In genomic region chr3:13424865-13425605, GRCh38 we compare ENCODE assay signal across 28 cellular contexts. TPM values are rescaled to one million over a fixed set of nuclear protein-coding genes. Genes with fewer than 3 reads are reported as not detected.
DNase-seq lines count a peak whose midpoint lies in the region; ATAC-seq, FAIRE-seq and TF ChIP-seq lines count a peak whose summit lies in the region.
"Had no signal": no experiment of that assay in that cellular context is flagged by ENCODE, and none has a peak within 500 bp of the region (broad histone marks: within the 10 kb centered on the region; RNA-seq: fewer than 3 reads in every experiment).

No MANE protein-coding gene starts in this region.

- H4K5ac ChIP-seq in H9 (ENCODE audit: insufficient read length, low read depth, low read length): no peak overlapping the region

- H3K9me3 Mint-ChIP-seq in activated naive CD8-positive, alpha-beta T cell (ENCODE audit: low read depth): no peaks in the 10 kb centered on the region
- H3K9me3 Mint-ChIP-seq in activated naive CD8-positive, alpha-beta T cell treated with anti-CD3 and anti-CD28 coated beads for 36 hours: peaks cover 4% of the 10 kb centered on the region
- no peaks in the 10 kb centered on the region for H3K9me3 Mint-ChIP-seq in stimulated activated memory B cell treated with anti-CD40 and anti-IgM and Interleukin-4, amounts not matched to agents 10 μg/mL and 1 μg/mL and 100 μg/mL, for 72 hours
- no peaks in the 10 kb centered on the region; a peak in 2 of 5 replicates for H3K9me3 Mint-ChIP-seq in H9
- H3K9me3 Mint-ChIP-seq: IgD-negative memory B cell had no signal

- H3K36me3 ChIP-seq in bronchial epithelial cell (ENCODE audit: control insufficient read depth, insufficient read depth, low read length): no peaks in the 10 kb centered on the region
- H3K36me3 ChIP-seq: HAP-1, MG63, Peyer's patch had no signal

- no peaks in the 10 kb centered on the region for H3K27me3 Mint-ChIP-seq in activated naive CD8-positive, alpha-beta T cell
- H3K27me3 Mint-ChIP-seq in activated naive CD8-positive, alpha-beta T cell treated with anti-CD3 and anti-CD28 coated beads for 36 hours: peaks cover 3% of the 10 kb centered on the region
- no peaks in the 10 kb centered on the region for H3K27me3 Mint-ChIP-seq in stimulated activated memory B cell treated with anti-CD40 and anti-IgM and Interleukin-4, amounts not matched to agents 10 μg/mL and 1 μg/mL and 100 μg/mL, for 72 hours
- H3K27me3 Mint-ChIP-seq in H9 (ENCODE audit: low read depth): peaks cover 6% of the 10 kb centered on the region
- H3K27me3 Mint-ChIP-seq: B cell, IgD-negative memory B cell had no signal

- no peak overlapping the region for H3K18ac ChIP-seq in H9 (ENCODE audit: insufficient read length, low read depth, low read length)

- no peak overlapping the region for H3T11ph ChIP-seq in H9 (ENCODE audit: low read length)

- H3K4me2 ChIP-seq in H9 (ENCODE audit: insufficient read depth, insufficient read length, low read length): no peak overlapping the region

- no CpG with 5 or more reads among the region's 4 CpGs for WGBS in H9 (ENCODE audit: extremely low coverage, insufficient read length, low lambda C conversion rate)

- peaks cover 6% of the 10 kb centered on the region for H3K27me3 ChIP-seq in bronchial epithelial cell (ENCODE audit: control insufficient read depth, insufficient read depth, low read length)
- H3K27me3 ChIP-seq in H9 (ENCODE audit: insufficient read depth, low read length): no peaks in the 10 kb centered on the region
- H3K27me3 ChIP-seq: MG63, Peyer's patch had no signal

- peak; percentile 66 for FAIRE-seq in bronchial epithelial cell (lab: Jason Lieb, UNC)
- FAIRE-seq: A204.1, GM12878, HTR-8/SVneo had no signal

- H3K9me3 ChIP-seq in H9 (ENCODE audit: control insufficient read depth, low read depth, low read length): no peaks in the 10 kb centered on the region
- H3K9me3 ChIP-seq: HAP-1, MG63, Peyer's patch had no signal

- no peak overlapping the region for H2BK15ac ChIP-seq in H9 (ENCODE audit: low read depth, low read length)

- no peaks in the 10 kb centered on the region for H3K79me1 ChIP-seq in H9 (ENCODE audit: insufficient read depth, low read depth, low read length, poor library complexity, severe bottlenecking)

- H3K79me2 ChIP-seq in H9 (ENCODE audit: insufficient read depth, low read length): no peaks in the 10 kb centered on the region

- no peak overlapping the region for H2BK20ac ChIP-seq in H9 (ENCODE audit: low read depth, low read length, poor library complexity, severe bottlenecking)

- H3K4me1 ChIP-seq in H9 (ENCODE audit: insufficient read depth, low read length): peaks cover 4% of the 10 kb centered on the region; the same call in 1 of the 2 replicates

- H4K91ac ChIP-seq in H9 (ENCODE audit: insufficient read length, low read depth, low read length): no peak overlapping the region

- H2BK5ac ChIP-seq in H9 (ENCODE audit: insufficient read length, low read length): no peak overlapping the region

- no peak overlapping the region for H3K14ac ChIP-seq in H9 (ENCODE audit: insufficient read depth, low read length)

- H3K4ac ChIP-seq in H9 (ENCODE audit: low read depth, low read length): no peak overlapping the region

- H3K56ac ChIP-seq in H9 (ENCODE audit: insufficient read length, low read depth, low read length): no peak overlapping the region

- ATAC-seq in stimulated activated memory B cell treated with anti-CD40 and anti-IgM and Interleukin-4, amounts not matched to agents 10 μg/mL and 1 μg/mL and 100 μg/mL, for 72 hours: no peak
- ATAC-seq: GM12878, SK-N-SH treated with all-trans-retinoic acid at 6 μM for 48 hours had no signal

- H3K27ac Mint-ChIP-seq in activated naive CD8-positive, alpha-beta T cell: peak overlapping the region; percentile 34
- no peak overlapping the region for H3K27ac Mint-ChIP-seq in activated naive CD8-positive, alpha-beta T cell treated with anti-CD3 and anti-CD28 coated beads for 36 hours
- H3K27ac Mint-ChIP-seq in stimulated activated memory B cell treated with anti-CD40 and anti-IgM and Interleukin-4, amounts not matched to agents 10 μg/mL and 1 μg/mL and 100 μg/mL, for 72 hours: peak overlapping the region; percentile 30
- H3K27ac Mint-ChIP-seq in H9: peak overlapping the region in 1 of 3 experiments; percentile 25; a peak in 1 of 7 replicates

- no peak overlapping the region for H3K4me3 Mint-ChIP-seq in activated naive CD8-positive, alpha-beta T cell
- H3K4me3 Mint-ChIP-seq in activated naive CD8-positive, alpha-beta T cell treated with anti-CD3 and anti-CD28 coated beads for 36 hours: no peak overlapping the region
- H3K4me3 Mint-ChIP-seq in stimulated activated memory B cell treated with anti-CD40 and anti-IgM and Interleukin-4, amounts not matched to agents 10 μg/mL and 1 μg/mL and 100 μg/mL, for 72 hours: no peak overlapping the region
- H3K4me3 Mint-ChIP-seq in H9: no peak overlapping the region
- H3K4me3 Mint-ChIP-seq: B cell, CD14-positive monocyte, IgD-negative memory B cell had no signal

- H3K4me3 ChIP-seq in bronchial epithelial cell (ENCODE audit: low read depth, low read length): no peak overlapping the region
- H3K4me3 ChIP-seq: GM12878, GM23248, HAP-1, MG63, Peyer's patch had no signal

- H4K8ac ChIP-seq in H9 (replicated peaks; ENCODE audit: insufficient read length, low read depth, low read length): no peak overlapping the region

- no peaks in the 10 kb centered on the region for H3K23me2 ChIP-seq in H9 (ENCODE audit: insufficient read length, low read depth, low read length, poor library complexity, severe bottlenecking)

- TF ChIP-seq CTCF in bronchial epithelial cell (IDR thresholded peaks at IDR 0.05; ENCODE audit: insufficient read depth, low read length, severe bottlenecking) (no peak), H9 (conservative IDR thresholded peaks at IDR 0.05) (no peak)

- no peak overlapping the region for H3K9ac ChIP-seq in H9 (ENCODE audit: extremely low read depth, insufficient read length, low read length)
- H3K9ac ChIP-seq: GM23248 had no signal

- peaks cover 67% of the 10 kb centered on the region for H3K4me1 Mint-ChIP-seq in activated naive CD8-positive, alpha-beta T cell (ENCODE audit: low read depth)
- H3K4me1 Mint-ChIP-seq in activated naive CD8-positive, alpha-beta T cell treated with anti-CD3 and anti-CD28 coated beads for 36 hours: peaks cover 52% of the 10 kb centered on the region
- peaks cover 28% of the 10 kb centered on the region for H3K4me1 Mint-ChIP-seq in stimulated activated memory B cell treated with anti-CD40 and anti-IgM and Interleukin-4, amounts not matched to agents 10 μg/mL and 1 μg/mL and 100 μg/mL, for 72 hours
- H3K4me1 Mint-ChIP-seq in H9: peaks cover 10 to 11% of the 10 kb centered on the region in 2 experiments

- H4K20me1 ChIP-seq in H9 (ENCODE audit: control insufficient read depth, insufficient read depth, insufficient read length): peaks cover 2% of the 10 kb centered on the region

- no peak overlapping the region for H2AFZ ChIP-seq in H9 (ENCODE audit: low read length)
- H2AFZ ChIP-seq: GM23248 had no signal

- H2AK5ac ChIP-seq in H9 (ENCODE audit: insufficient read length, low read length): no peak overlapping the region

- H3K36me3 Mint-ChIP-seq in activated naive CD8-positive, alpha-beta T cell: no peaks in the 10 kb centered on the region
- H3K36me3 Mint-ChIP-seq in activated naive CD8-positive, alpha-beta T cell treated with anti-CD3 and anti-CD28 coated beads for 36 hours: peaks cover 2% of the 10 kb centered on the region
- H3K36me3 Mint-ChIP-seq in stimulated activated memory B cell treated with anti-CD40 and anti-IgM and Interleukin-4, amounts not matched to agents 10 μg/mL and 1 μg/mL and 100 μg/mL, for 72 hours: no peaks in the 10 kb centered on the region
- H3K36me3 Mint-ChIP-seq in H9 (ENCODE audit: insufficient read depth in 1 of 3, low read depth in 3 of 3): no peaks in the 10 kb centered on the region
- H3K36me3 Mint-ChIP-seq: IgD-negative memory B cell had no signal

- no peak overlapping the region for H3K23ac ChIP-seq in H9 (ENCODE audit: insufficient read length, low read depth, low read length)

- H2BK120ac ChIP-seq in H9 (ENCODE audit: low read depth, low read length, poor library complexity, severe bottlenecking): no peak overlapping the region

- no peak for DNase-seq in activated naive CD8-positive, alpha-beta T cell treated with anti-CD3 and anti-CD28 coated beads for 36 hours
- DNase-seq in NCI-H69 (lab: John Stamatoyannopoulos, UW): peak; percentile 9
- no peak for DNase-seq in bronchial epithelial cell (ENCODE audit: low read depth)
- no peak for DNase-seq in H9
- DNase-seq in A172 (ENCODE audit: low spot score): no peak
- no peak for DNase-seq in cerebellar nuclear complex (lab: John Stamatoyannopoulos, UW)
- DNase-seq: COR-L47, DMS79, GM23248, Karpas-422, MG63, NCI-H1092 treated with DMSO at 0.1 percent for 48 hours, NCI-H1436 treated with DMSO at 0.1 percent for 48 hours, NCI-H2029, NCI-H2227 treated with DMSO at 0.1 percent for 48 hours, NCI-H510A treated with DMSO at 0.1 percent for 48 hours, NCI-H774, Peyer's patch had no signal

- H3K27ac ChIP-seq in H9 (ENCODE audit: insufficient read length, low read depth, low read length): no peak overlapping the region
- H3K27ac ChIP-seq: GM23248, Peyer's patch had no signal

- no peak overlapping the region for H2BK12ac ChIP-seq in H9 (ENCODE audit: insufficient read length, low read depth, low read length)

RNA-seq across cellular contexts. Expression of gene NUP210, which starts 4.9 kb away (rescaled TPM):
- 100 to 1,000 TPM; 127 to 131 TPM for total RNA-seq in activated naive CD8-positive, alpha-beta T cell treated with anti-CD3 and anti-CD28 coated beads for 36 hours
- total RNA-seq in bronchial epithelial cell (under 0.01 TPM in 1 of 2 replicates, not detected in the other), H9 (2021) (47.3 and 48.8 TPM in 2 replicates)
- 14.1 and 16.3 TPM in 2 replicates for total RNA-seq in A172 (2014; rRNA removed; shearing (Covaris generic))
- total RNA-seq: GM23248 had no signal

RNA-seq across cellular contexts. Expression of gene HDAC11, which starts 55.1 kb away (rescaled TPM):
- 1 to 10 TPM; 1.6 to 2.7 TPM for total RNA-seq in activated naive CD8-positive, alpha-beta T cell treated with anti-CD3 and anti-CD28 coated beads for 36 hours
- 19.7 and 26.6 TPM in 2 replicates for total RNA-seq in bronchial epithelial cell
- total RNA-seq in H9 (2021): 6.6 and 7.0 TPM in 2 replicates
- 16.7 and 17.4 TPM in 2 replicates for total RNA-seq in A172 (2014; rRNA removed; shearing (Covaris generic))

Comparison
In these comparisons a context has a peak if more than half of its experiments do, and no peak if none do; other contexts are left out.
1. RNA of gene NUP210, which starts 4.9 kb away (total RNA-seq): 127 to 131 TPM in activated naive CD8-positive, alpha-beta T cell treated with anti-CD3 and anti-CD28 coated beads for 36 hours, 47.3 to 48.8 TPM in H9 and 14.1 to 16.3 TPM in A172; under 0.01 TPM in bronchial epithelial cell; every median in the first group is over 10 times any median in the second.